8 cellular contexts compared by ENCODE assay signal in the genomic region with DNA sequence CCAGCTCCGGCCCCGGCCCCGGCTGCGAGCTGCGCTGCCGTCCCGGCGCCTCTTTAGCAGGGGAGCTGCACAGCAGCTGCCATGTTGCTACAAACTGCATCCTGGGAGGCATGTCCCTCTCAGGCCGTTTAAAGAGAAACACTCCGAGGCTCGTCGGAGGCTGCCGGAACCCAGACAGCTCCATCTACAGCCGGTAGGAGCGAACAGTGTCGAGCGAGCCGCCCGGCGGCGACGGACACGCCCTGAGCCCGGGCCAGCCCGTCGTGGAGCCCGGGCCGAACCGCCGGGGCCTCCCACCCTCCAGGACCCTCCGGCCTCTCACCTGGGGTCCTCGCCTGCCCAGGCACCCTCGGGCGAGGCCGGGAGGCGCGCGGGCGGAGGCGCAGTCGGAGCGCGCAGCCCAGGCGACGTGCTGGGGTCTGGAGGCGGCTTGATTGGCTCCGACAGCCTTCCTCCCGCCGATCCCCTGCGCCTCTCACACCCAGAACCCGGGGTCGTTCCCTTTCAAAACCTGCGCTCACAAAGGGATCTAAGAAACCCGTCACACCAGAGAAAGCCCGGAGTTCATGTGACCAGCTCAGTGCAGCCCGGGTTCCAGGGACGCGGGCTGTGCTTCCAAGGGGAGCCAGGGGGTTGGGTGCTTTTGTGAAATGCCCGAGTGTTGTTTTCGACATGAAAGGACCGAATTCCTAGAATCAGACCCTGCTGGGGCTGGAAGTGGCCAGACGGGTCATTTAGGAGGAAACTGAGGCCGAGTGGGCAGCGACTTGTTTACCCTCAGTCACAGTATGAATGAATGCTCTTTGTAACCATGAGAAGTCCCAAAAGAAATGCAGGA. TPM values are rescaled to one million over a fixed set of nuclear protein-coding genes. Genes with fewer than 3 reads are reported as not detected.
DNase-seq lines count a peak whose midpoint lies in the region; ATAC-seq, FAIRE-seq and TF ChIP-seq lines count a peak whose summit lies in the region.

A gene (minus strand): TSS at position 570 of the 838 bp plus-strand sequence. CDS start 5,040 bp downstream, outside the sequence.

- H3K36me3 ChIP-seq in OCI-LY3 (replicated peaks; ENCODE audit: low read depth, low read length) = peaks cover 4% of the 10 kb centered on the region

- peak within 1 kb of the TSS; percentile 90 for H3K4me3 ChIP-seq in OCI-LY3 (ENCODE audit: low read length)

- peak within 1 kb of the TSS; percentile 68 for H3K9ac ChIP-seq in OCI-LY3 (ENCODE audit: low read length)

- ATAC-seq in GM21360 (IDR thresholded peaks at IDR 0.05; ENCODE audit: unreplicated experiment) (peak; percentile 92), esophagus mucosa (peak; percentile 96)

- H3K4me2 ChIP-seq in OCI-LY3 (ENCODE audit: low read length) = peak within 1 kb of the TSS; percentile 78

- TF ChIP-seq CTCF in D721Med (IDR thresholded peaks at IDR 0.05; ENCODE audit: insufficient read depth, missing control alignments) = peak; percentile 48
- TF ChIP-seq CTCF in OCI-LY3 (IDR thresholded peaks at IDR 0.05; ENCODE audit: low read depth, low read length) = peak; percentile 48

- H3K79me2 ChIP-seq in OCI-LY3 (ENCODE audit: low read length) = peaks cover 38% of the 10 kb centered on the region

- H3K4me1 ChIP-seq in OCI-LY3 (ENCODE audit: low read length) = peaks cover 18% of the 10 kb centered on the region

- peak within 1 kb of the TSS; percentile 93 for H2AFZ ChIP-seq in OCI-LY3 (ENCODE audit: low read depth, low read length)

- DNase-seq in D721Med (ENCODE audit: insufficient read length, low spot score) = peak; percentile 48
- DNase-seq in HT-29 (ENCODE audit: low spot score) = peak; percentile 84
- DNase-seq in activated T-cell treated with anti-CD3 and anti-CD28 coated beads for 4 hours = peak; percentile 64
- DNase-seq in myocyte (ENCODE audit: low read depth) = peak; percentile 93
- DNase-seq in stimulated activated CD8-positive, alpha-beta memory T cell treated with anti-CD3 and anti-CD28 coated beads, Interleukin-7, amount 100 ng/mL, for 4 hours (ENCODE audit: low read depth in 2 of 2) = peak; percentile 68 to 72

- H4K20me1 ChIP-seq in OCI-LY3 (ENCODE audit: insufficient read depth, low read length) = no peaks in the 10 kb centered on the region; the same call in 1 of the 2 replicates

- no peaks in the 10 kb centered on the region for H3K9me3 ChIP-seq in OCI-LY3 (ENCODE audit: insufficient read depth, low read length)

- no peaks in the 10 kb centered on the region for H3K27me3 ChIP-seq in OCI-LY3 (ENCODE audit: low read depth, low read length)

- H3K27ac ChIP-seq in OCI-LY3 (ENCODE audit: low read length) = peak within 1 kb of the TSS; percentile 14

- FAIRE-seq in D721Med (lab: Jason Lieb, UNC) = no peak

RNA-seq across cellular contexts. Expression of the gene that starts here (rescaled TPM):
- total RNA-seq in HT-29 (2014; rRNA removed; shearing (Covaris generic)) = 9.9 and 12.2 TPM in 2 replicates
- total RNA-seq in esophagus mucosa (7.2 TPM), myocyte (13.9 and 14.5 TPM in 2 replicates)
- polyA plus RNA-seq in myocyte (2012) = 12.2 TPM

Comparison
In these comparisons a context has a peak if more than half of its experiments do, and no peak if none do; other contexts are left out.
1. Peak in every context shown above with its lines: DNase-seq, ATAC-seq, H3K4me3 ChIP-seq and H3K27ac ChIP-seq.